Comparison of ENCODE assay signal across 7 cellular contexts in the genomic region with DNA sequence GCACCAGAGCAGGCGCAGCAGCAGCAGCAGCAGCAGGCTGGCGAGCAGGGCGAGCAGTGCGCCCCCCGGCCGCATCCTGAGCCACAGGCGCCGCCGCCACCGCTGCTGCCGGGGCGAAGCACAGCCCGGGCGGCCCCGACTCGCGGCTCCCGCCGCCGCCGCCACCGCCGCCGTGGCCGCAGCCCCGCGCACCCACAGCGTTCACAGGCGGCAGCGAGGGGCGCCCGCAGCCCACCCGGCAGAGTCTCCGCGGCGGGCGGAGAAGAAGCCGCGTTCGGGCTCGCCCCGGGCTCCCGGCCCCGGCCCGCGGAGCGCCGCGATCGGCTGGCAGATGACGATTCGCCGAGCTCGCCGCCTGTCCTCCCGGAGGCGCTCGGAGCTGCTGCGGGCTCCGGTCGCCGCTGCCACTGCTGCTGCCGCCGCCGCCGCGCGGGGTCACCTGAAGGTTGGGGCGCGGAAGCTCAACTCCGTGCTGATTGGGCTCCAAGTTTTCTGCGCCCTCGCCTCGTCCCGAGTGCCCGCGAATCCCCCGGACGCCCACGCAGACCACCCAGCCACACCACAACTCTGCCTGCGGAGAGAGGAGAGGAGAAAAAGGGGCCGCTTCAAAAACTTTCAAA. TPM values are rescaled to one million over a fixed set of nuclear protein-coding genes. Genes with fewer than 3 reads are reported as not detected.
DNase-seq lines count a peak whose midpoint lies in the region; ATAC-seq and TF ChIP-seq lines count a peak whose summit lies in the region.

A gene with protein sequence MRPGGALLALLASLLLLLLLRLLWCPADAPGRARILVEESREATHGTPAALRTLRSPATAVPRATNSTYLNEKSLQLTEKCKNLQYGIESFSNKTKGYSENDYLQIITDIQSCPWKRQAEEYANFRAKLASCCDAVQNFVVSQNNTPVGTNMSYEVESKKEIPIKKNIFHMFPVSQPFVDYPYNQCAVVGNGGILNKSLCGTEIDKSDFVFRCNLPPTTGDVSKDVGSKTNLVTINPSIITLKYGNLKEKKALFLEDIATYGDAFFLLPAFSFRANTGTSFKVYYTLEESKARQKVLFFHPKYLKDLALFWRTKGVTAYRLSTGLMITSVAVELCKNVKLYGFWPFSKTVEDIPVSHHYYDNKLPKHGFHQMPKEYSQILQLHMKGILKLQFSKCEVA (minus strand): TSS at position 415 of the 620 bp plus-strand sequence. CDS start 340 bp downstream, at position 75.

- no peak for TF ChIP-seq POLR2A in breast epithelium (IDR thresholded peaks at IDR 0.05)

- DNase-seq in T-helper 9 cell = peak; percentile 22
- no peak for DNase-seq in breast epithelium (ENCODE audit: low spot score in 2 of 2)
- peak; percentile 46 for DNase-seq in kidney tubule cell (ENCODE audit: low spot score)
- peak; percentile 25 to 38 for DNase-seq in stimulated activated CD4-positive, alpha-beta T cell treated with anti-CD3 and anti-CD28 coated beads, Interleukin-2, amount 100 ng/mL, for 48 hours
- DNase-seq in NCI-H226 = no peak

- no peak for TF ChIP-seq CTCF in breast epithelium (IDR thresholded peaks at IDR 0.05)

- H3K27me3 ChIP-seq in breast epithelium = peaks cover 0 to 2% of the 10 kb centered on the region in 2 donors

- peaks cover 0 to 11% of the 10 kb centered on the region in 2 donors for H3K9me3 ChIP-seq in breast epithelium

- peaks cover 0 to 5% of the 10 kb centered on the region in 2 donors for H3K4me1 ChIP-seq in breast epithelium

- intact Hi-C loops in breast epithelium (cut with DNase I; ENCODE audit: low total_unique reads) = loop anchor here (5.0 kb wide), 1 partner anchor 172 kb away; no protein-coding TSS in a partner anchor

- ATAC-seq in GM18861 (IDR thresholded peaks at IDR 0.05; ENCODE audit: unreplicated experiment) (peak; percentile 69), HG02973 (IDR thresholded peaks at IDR 0.05; ENCODE audit: unreplicated experiment) (peak; percentile 61)

- no peaks in the 10 kb centered on the region for H3K36me3 ChIP-seq in breast epithelium

- H3K4me3 ChIP-seq in breast epithelium = peak within 1 kb of the TSS; percentile 38 to 89 (median 62)

- H3K27ac ChIP-seq in breast epithelium = peak within 1 kb of the TSS; percentile 84 to 92

RNA-seq across cellular contexts. Expression of the gene that starts here (rescaled TPM):
- total RNA-seq in breast epithelium = 10 to 100 TPM in 2 of 3 donors, 1 to 10 TPM in 1; 1.3 to 32.1 (median 18.4) TPM

Comparison
In these comparisons a context has a peak if more than half of its experiments do, and no peak if none do; other contexts are left out.
1. DNase-seq: peak in T-helper 9 cell (single experiment), kidney tubule cell (single experiment) and stimulated activated CD4-positive, alpha-beta T cell treated with anti-CD3 and anti-CD28 coated beads, Interleukin-2, amount 100 ng/mL, for 48 hours (2 of 2); none in breast epithelium (0 of 2) and NCI-H226 (single experiment).